8 cellular contexts compared by ENCODE assay signal in genomic region chr1:145287556-145287953, GRCh38. TPM values are rescaled to one million over a fixed set of nuclear protein-coding genes. Genes with fewer than 3 reads are reported as not detected.
A peak's percentile ranks its signal among the peaks of the same experiment; 100 is the strongest.
DNase-seq lines count a peak whose midpoint lies in the region; ATAC-seq and TF ChIP-seq lines count a peak whose summit lies in the region.
"Not testable (repeated sequence)": the region's sequence is repeated elsewhere in the genome, so short reads cannot be mapped to it uniquely, and the experiment has no call there.

No MANE protein-coding gene starts in this region.

- not testable (repeated sequence) for TF ChIP-seq POLR2A in heart left ventricle (IDR thresholded peaks at IDR 0.05)

- not testable (repeated sequence) for H3K4me1 ChIP-seq in GM23338 (ENCODE audit: insufficient read depth); PC-9 (replicated peaks; ENCODE audit: insufficient read depth); mammary epithelial cell (ENCODE audit: insufficient read depth, low read length); heart left ventricle

- H3K4me3 ChIP-seq in GM23338 (peak overlapping the region; percentile 65), PC-9 (peak overlapping the region; percentile 58; the same call in 1 of the 2 replicates), mammary epithelial cell (replicated peaks in 1 of 3; ENCODE audit: insufficient read depth in 1 of 3, low read depth in 2 of 3, low read length in 3 of 3) (peak overlapping the region in 2 of 3 experiments; percentile 28 to 45), heart left ventricle (peak overlapping the region in 11 of 12 donors; percentile 16 to 52 (median 40))

- dilution Hi-C loops in mammary epithelial cell (cut with HindIII; ENCODE audit: low sequenced_read_pairs), result not testable (repeated sequence)

- not testable (repeated sequence) for H3K36me3 ChIP-seq in GM23338 (ENCODE audit: insufficient read depth); PC-9 (ENCODE audit: low read depth); mammary epithelial cell (ENCODE audit: insufficient read depth, low read length); heart left ventricle

- H3K27ac ChIP-seq in 22Rv1 (peak overlapping the region; percentile 85), heart left ventricle (peak overlapping the region in 2 of 12 donors; percentile 24 to 54)
- H3K27ac ChIP-seq in GM23338 (ENCODE audit: low read depth); PC-9; mammary epithelial cell (ENCODE audit: insufficient read depth, low read depth, low read length): not testable (repeated sequence)

- 3% methylated on average over 14 of the region's 24 CpGs for WGBS in mammary epithelial cell (ENCODE audit: low coverage, missing lambda C conversion rate)
- 0 to 4% (median 1%) methylated on average over 19 to 22 of the region's 24 CpGs for WGBS in heart left ventricle, 4 donors

- in situ Hi-C loops in mammary epithelial cell (cut with MboI; ENCODE audit: low sequenced_read_pairs in 2 of 2), result not testable (repeated sequence)

- intact Hi-C loops in PC-9 (cut with micrococcal nuclease; ENCODE audit: unreplicated experiment); mammary epithelial cell (cut with micrococcal nuclease); heart left ventricle (cut with DNase I): not testable (repeated sequence)

- H3K79me2 ChIP-seq in GM23338 (replicated peaks; ENCODE audit: insufficient read depth); PC-9 (ENCODE audit: low read depth); mammary epithelial cell (ENCODE audit: insufficient read depth, low read length): not testable (repeated sequence)

- H3K4me1 Mint-ChIP-seq in GM23338; activated CD8-positive, alpha-beta memory T cell treated with anti-CD3 and anti-CD28 coated beads, Interleukin-2, amount 10 ng/mL, durations not matched to agents 7 days and 5 days: not testable (repeated sequence)
- H3K4me1 Mint-ChIP-seq in naive thymus-derived CD8-positive, alpha-beta T cell, result peaks cover 4 to 13% (median 7%) of the 10 kb centered on the region in 4 donors

- peak overlapping the region; percentile 71; the same call in 1 of the 2 replicates for H3K4me2 ChIP-seq in GM23338
- peak overlapping the region; percentile 62; the same call in 1 of the 2 replicates for H3K4me2 ChIP-seq in PC-9
- H3K4me2 ChIP-seq in mammary epithelial cell (ENCODE audit: insufficient read depth, low read depth, low read length), result peak overlapping the region; percentile 23

- not testable (repeated sequence) for H3K9ac ChIP-seq in mammary epithelial cell (ENCODE audit: insufficient read depth, low read length)

- not testable (repeated sequence) for ATAC-seq in GM23338; activated CD8-positive, alpha-beta memory T cell treated with anti-CD3 and anti-CD28 coated beads, Interleukin-2, amount 10 ng/mL, durations not matched to agents 7 days and 5 days; heart left ventricle; naive thymus-derived CD8-positive, alpha-beta T cell

- H3K9me3 ChIP-seq in PC-9 (ENCODE audit: insufficient read depth, low read depth); mammary epithelial cell (replicated peaks; ENCODE audit: insufficient read depth, low read length); heart left ventricle: not testable (repeated sequence)

- not testable (repeated sequence) for H2AFZ ChIP-seq in GM23338, PC-9
- peak overlapping the region; percentile 39 for H2AFZ ChIP-seq in mammary epithelial cell (ENCODE audit: low read depth, low read length)

- not testable (repeated sequence) for H3K9me2 ChIP-seq in GM23338 (ENCODE audit: insufficient read depth); PC-9 (ENCODE audit: insufficient read depth)

- not testable (repeated sequence) for H3F3A ChIP-seq in GM23338 (replicated peaks; ENCODE audit: low read depth); PC-9 (ENCODE audit: insufficient read depth, low read depth)

- H3K27me3 ChIP-seq in GM23338 (ENCODE audit: insufficient read depth); PC-9 (ENCODE audit: insufficient read depth, low read depth); mammary epithelial cell (ENCODE audit: insufficient read depth, low read length); heart left ventricle: not testable (repeated sequence)

- peak overlapping the region; percentile 81; the same call in 1 of the 2 replicates for H3K27ac Mint-ChIP-seq in GM23338
- peak overlapping the region; percentile 58 for H3K27ac Mint-ChIP-seq in activated CD8-positive, alpha-beta memory T cell treated with anti-CD3 and anti-CD28 coated beads, Interleukin-2, amount 10 ng/mL, durations not matched to agents 7 days and 5 days
- H3K27ac Mint-ChIP-seq in naive thymus-derived CD8-positive, alpha-beta T cell, result peak overlapping the region; percentile 93 to 99 (median 96)

- TF ChIP-seq CTCF in 22Rv1 (IDR thresholded peaks at IDR 0.05); GM23338 (conservative IDR thresholded peaks at IDR 0.05; ENCODE audit: low read depth in 2 of 2); PC-9 (conservative IDR thresholded peaks at IDR 0.05); heart left ventricle (IDR thresholded peaks at IDR 0.05): not testable (repeated sequence)
- peak in 1 of 2 donors; percentile 1 for TF ChIP-seq CTCF in mammary epithelial cell (conservative IDR thresholded peaks at IDR 0.05 in 1 of 2, IDR thresholded peaks at IDR 0.05 in 1 of 2; ENCODE audit: extremely low read depth in 1 of 2, insufficient read depth in 1 of 2, low read depth in 1 of 2, low read length in 2 of 2)

- not testable (repeated sequence) for H4K20me1 ChIP-seq in GM23338 (replicated peaks; ENCODE audit: insufficient read depth); PC-9 (ENCODE audit: insufficient read depth); mammary epithelial cell (ENCODE audit: insufficient read depth, low read length)

- CTCF ChIA-PET in PC-9 (lab: Charles Lee); activated CD8-positive, alpha-beta memory T cell treated with anti-CD3 and anti-CD28 coated beads, Interleukin-2, amount 10 ng/mL, durations not matched to agents 7 days and 5 days (lab: Charles Lee); mammary epithelial cell (lab: Charles Lee; ENCODE audit: low non-redundant PET): not testable (repeated sequence)

- not testable (repeated sequence) for H3K36me3 Mint-ChIP-seq in GM23338 (ENCODE audit: low read depth); activated CD8-positive, alpha-beta memory T cell treated with anti-CD3 and anti-CD28 coated beads, Interleukin-2, amount 10 ng/mL, durations not matched to agents 7 days and 5 days; naive thymus-derived CD8-positive, alpha-beta T cell

- not testable (repeated sequence) for H3K27me3 Mint-ChIP-seq in GM23338 (ENCODE audit: insufficient read depth, low read depth, poor library complexity); activated CD8-positive, alpha-beta memory T cell treated with anti-CD3 and anti-CD28 coated beads, Interleukin-2, amount 10 ng/mL, durations not matched to agents 7 days and 5 days; naive thymus-derived CD8-positive, alpha-beta T cell

- H3K4me3 Mint-ChIP-seq in GM23338, result peak overlapping the region; percentile 83
- peak overlapping the region; percentile 75 for H3K4me3 Mint-ChIP-seq in activated CD8-positive, alpha-beta memory T cell treated with anti-CD3 and anti-CD28 coated beads, Interleukin-2, amount 10 ng/mL, durations not matched to agents 7 days and 5 days
- peak overlapping the region; percentile 80 to 96 (median 90) for H3K4me3 Mint-ChIP-seq in naive thymus-derived CD8-positive, alpha-beta T cell

- not testable (repeated sequence) for H3K9me3 Mint-ChIP-seq in GM23338; activated CD8-positive, alpha-beta memory T cell treated with anti-CD3 and anti-CD28 coated beads, Interleukin-2, amount 10 ng/mL, durations not matched to agents 7 days and 5 days (ENCODE audit: low read depth); naive thymus-derived CD8-positive, alpha-beta T cell

- BruUV-seq in PC-9 (replicated peaks; lab: Mats Ljungman, UMichigan); mammary epithelial cell (replicated peaks; lab: Mats Ljungman, UMichigan): not testable (repeated sequence)

- POLR2A ChIA-PET in PC-9 (lab: Charles Lee; ENCODE audit: unreplicated experiment); naive thymus-derived CD8-positive, alpha-beta T cell (lab: Charles Lee): not testable (repeated sequence)

- DNase-seq in GM23338 (ENCODE audit: low spot score) (peak; percentile 78), PC-9 (peak; percentile 73 to 81), mammary epithelial cell (peak; percentile 82), heart left ventricle (peak; percentile 36 to 56 (median 38))
- DNase-seq in activated CD8-positive, alpha-beta memory T cell treated with anti-CD3 and anti-CD28 coated beads, Interleukin-2, amount 10 ng/mL, durations not matched to agents 7 days and 5 days, result peak; percentile 75
- peak; percentile 54 to 84 (median 76) for DNase-seq in naive thymus-derived CD8-positive, alpha-beta T cell
- peak; percentile 81 for DNase-seq in stimulated activated CD4-positive, alpha-beta T cell treated with anti-CD3 and anti-CD28 coated beads, Interleukin-4, amount 100 ng/mL, for 1 hour

TF ChIP-seq in GM23338, 12 proteins besides CTCF, POLR2A, EP300 and RAD21:
- TF ChIP-seq CREB1 (CRISPR knock-in tag; IDR thresholded peaks at IDR 0.05; ENCODE audit: low read depth), result 0 out of 2 replicates have a peak, but pooled peaks have one; percentile 41

RNA-seq across cellular contexts. Expression of gene PPIAL4D, which starts 45.6 kb away (rescaled TPM):
- total RNA-seq in GM23338 (2014; rRNA removed; shearing (Covaris generic)), result not detected in 2 replicates
- polyA plus RNA-seq in GM23338 (2016; fragmentation: Nextera tagmentation; extraction: Ambion mirVana), result not detected in 2 replicates
- not detected in 2 replicates for total RNA-seq in PC-9 (2021)
- total RNA-seq in activated CD8-positive, alpha-beta memory T cell treated with anti-CD3 and anti-CD28 coated beads, Interleukin-2, amount 10 ng/mL, durations not matched to agents 7 days and 5 days, result not detected
- total RNA-seq in mammary epithelial cell, result not detected
- polyA plus RNA-seq in mammary epithelial cell, result not detected
- not detected for polyA minus RNA-seq in mammary epithelial cell
- not detected for total RNA-seq in heart left ventricle
- polyA plus RNA-seq in heart left ventricle, result not detected
- not detected for total RNA-seq in naive thymus-derived CD8-positive, alpha-beta T cell
- not detected for polyA plus RNA-seq in naive thymus-derived CD8-positive, alpha-beta T cell
